In genomic region chr20:14959506-14960493, GRCh38 we compare ENCODE assay signal across 19 cellular contexts.
DNase-seq lines count a peak whose midpoint lies in the region; ATAC-seq and TF ChIP-seq lines count a peak whose summit lies in the region.
"Had no signal": no experiment of that assay in that cellular context is flagged by ENCODE, and none has a peak within 500 bp of the region (broad histone marks: within the 10 kb centered on the region; RNA-seq: fewer than 3 reads in every experiment).

No MANE protein-coding gene starts in this region.

- intact Hi-C loops in mammary epithelial cell (cut with micrococcal nuclease): loop anchor here (2.0 to 10.0 kb wide), 5 partner anchors 247 to 765 kb away; partner anchors contain the start of gene FLRT3

- in situ Hi-C loops in mammary epithelial cell (cut with MboI; ENCODE audit: low sequenced_read_pairs in 2 of 2): loop anchor here in 1 of 2 donors (25.0 kb wide), 1 partner anchor 622 kb away; the partner anchor contains the start of gene FLRT3

- TSS peak; percentile 66 for BruUV-seq in mammary epithelial cell (replicated peaks; lab: Mats Ljungman, UMichigan)

- H3K79me2 ChIP-seq in KMS-11 (ENCODE audit: insufficient read depth, low read depth) (no peaks in the 10 kb centered on the region), mammary epithelial cell (ENCODE audit: insufficient read depth, low read length) (no peaks in the 10 kb centered on the region), mesendoderm (ENCODE audit: control insufficient read depth, insufficient read depth, low read length) (no peaks in the 10 kb centered on the region)

- ATAC-seq in GM21367 (IDR thresholded peaks at IDR 0.05; ENCODE audit: unreplicated experiment): no peak
- ATAC-seq: effector memory CD8-positive, alpha-beta T cell; left colon had no signal

- no peaks in the 10 kb centered on the region for H4K20me1 ChIP-seq in KMS-11 (ENCODE audit: insufficient read depth)
- no peaks in the 10 kb centered on the region for H4K20me1 ChIP-seq in mammary epithelial cell (ENCODE audit: insufficient read depth, low read length)

- H3K27ac ChIP-seq in KMS-11: peak overlapping the region; percentile 88
- peak overlapping the region; percentile 81 for H3K27ac ChIP-seq in mammary epithelial cell (ENCODE audit: insufficient read depth, low read depth, low read length)
- H3K27ac ChIP-seq in mesendoderm (ENCODE audit: low read depth, low read length): no peak overlapping the region

- no peak for TF ChIP-seq CTCF in KMS-11 (conservative IDR thresholded peaks at IDR 0.05; ENCODE audit: low read depth, low read length)
- TF ChIP-seq CTCF in mammary epithelial cell (conservative IDR thresholded peaks at IDR 0.05 in 1 of 2, IDR thresholded peaks at IDR 0.05 in 1 of 2; ENCODE audit: extremely low read depth in 1 of 2, insufficient read depth in 1 of 2, low read depth in 1 of 2, low read length in 2 of 2): peak; percentile 6 to 34

- H3K23ac ChIP-seq in mesendoderm (ENCODE audit: low read length): no peak overlapping the region

- H4K5ac ChIP-seq in mesendoderm (ENCODE audit: low read length): peak overlapping the region; percentile 14

- CTCF ChIA-PET in mammary epithelial cell (lab: Charles Lee; ENCODE audit: low non-redundant PET): interaction anchor here (0.6 to 0.7 kb wide), 3 partner anchors 8 to 622 kb away, joined by 3 to 4 read pairs (median 3); no protein-coding TSS in a partner anchor

- H3K9ac ChIP-seq in KMS-11 (peak overlapping the region; percentile 49; the same call in 1 of the 2 replicates), mammary epithelial cell (ENCODE audit: insufficient read depth, low read length) (no peak overlapping the region), mesendoderm (ENCODE audit: low read length) (no peak overlapping the region)
- H3K9ac ChIP-seq: SK-N-SH had no signal

- peaks cover 29% of the 10 kb centered on the region for H3K4me1 ChIP-seq in KMS-11 (ENCODE audit: low read depth, poor library complexity, severe bottlenecking)
- H3K4me1 ChIP-seq in mammary epithelial cell (ENCODE audit: insufficient read depth, low read length): peaks cover 22% of the 10 kb centered on the region
- no peaks in the 10 kb centered on the region for H3K4me1 ChIP-seq in mesendoderm (ENCODE audit: control insufficient read depth, low read depth, low read length)

- H3K79me1 ChIP-seq in mesendoderm (ENCODE audit: low read length): no peaks in the 10 kb centered on the region

- H4K8ac ChIP-seq in mesendoderm (ENCODE audit: low read depth, low read length): no peak overlapping the region

- H2AFZ ChIP-seq in KMS-11 (ENCODE audit: low read depth) (peak overlapping the region; percentile 29; the same call in 1 of the 2 replicates), mammary epithelial cell (ENCODE audit: low read depth, low read length) (peak overlapping the region; percentile 31)

- WGBS in mammary epithelial cell (ENCODE audit: low coverage, missing lambda C conversion rate): 46% methylated on average over 7 of the region's 7 CpGs
- no CpG with 5 or more reads among the region's 7 CpGs for WGBS in mesendoderm (ENCODE audit: extremely low coverage, insufficient coverage, low lambda C conversion rate)

- no peak overlapping the region for H2BK15ac ChIP-seq in mesendoderm (replicated peaks; ENCODE audit: low read depth)

- H3K4me2 ChIP-seq in KMS-11 (peak overlapping the region; percentile 74), mammary epithelial cell (ENCODE audit: insufficient read depth, low read depth, low read length) (no peak overlapping the region), mesendoderm (ENCODE audit: low read length) (no peak overlapping the region)
- H3K4me2 ChIP-seq: SK-N-SH had no signal

- H3K27me3 ChIP-seq in KMS-11 (ENCODE audit: insufficient read depth, low read depth) (no peaks in the 10 kb centered on the region), mammary epithelial cell (ENCODE audit: insufficient read depth, low read length) (no peaks in the 10 kb centered on the region), mesendoderm (ENCODE audit: insufficient read depth, low read length, poor library complexity) (no peaks in the 10 kb centered on the region)

- H2BK120ac ChIP-seq in mesendoderm (ENCODE audit: low read depth, low read length): no peak overlapping the region

- no peak overlapping the region for H3K4me3 ChIP-seq in KMS-11 (IDR thresholded peaks at IDR 0.05; ENCODE audit: insufficient read depth, low read depth, low read length)
- no peak overlapping the region for H3K4me3 ChIP-seq in mammary epithelial cell (replicated peaks in 1 of 3; ENCODE audit: insufficient read depth in 1 of 3, low read depth in 2 of 3, low read length in 3 of 3)
- H3K4me3 ChIP-seq in mesendoderm (ENCODE audit: low read length): no peak overlapping the region

- H3K36me3 ChIP-seq in KMS-11 (ENCODE audit: insufficient read depth) (no peaks in the 10 kb centered on the region), mammary epithelial cell (ENCODE audit: insufficient read depth, low read length) (no peaks in the 10 kb centered on the region), mesendoderm (ENCODE audit: control insufficient read depth, insufficient read depth, low read length) (no peaks in the 10 kb centered on the region)

- no peaks in the 10 kb centered on the region for H3K9me3 ChIP-seq in mammary epithelial cell (replicated peaks; ENCODE audit: insufficient read depth, low read length)
- H3K9me3 ChIP-seq: SK-N-SH had no signal

- DNase-seq in AG20443 (ENCODE audit: low spot score): peak; percentile 44
- DNase-seq in mammary epithelial cell: peak; percentile 88
- no peak for DNase-seq in mesendoderm
- DNase-seq in COR-L47 (lab: John Stamatoyannopoulos, UW): no peak
- DNase-seq in 8988T: no peak
- no peak for DNase-seq in stimulated activated CD8-positive, alpha-beta memory T cell treated with anti-CD3 and anti-CD28 coated beads, Interleukin-4, amount 100 ng/mL, for 48 hours
- DNase-seq: activated effector memory CD4-positive, alpha-beta T cell treated with Interleukin-2 at 50 U/mL for 16 hours; DMS 273 treated with DMSO at 0.1 percent for 48 hours; effector memory CD8-positive, alpha-beta T cell; H7; KG1; left colon; mesenchymal stem cell; NCI-H2081; NK-92 treated with Interleukin-12 subunit alpha and Interleukin-12 subunit beta, amount 100 ng/mL, for 24 hours; SK-N-SH; stimulated activated CD4-positive, alpha-beta T cell treated with anti-CD3 and anti-CD28 coated beads, Interleukin-15, amount 100 ng/mL, for 24 hours had no signal

- H3K4ac ChIP-seq in mesendoderm (ENCODE audit: low read depth, low read length): no peak overlapping the region

- H2BK5ac ChIP-seq in mesendoderm (ENCODE audit: low read length): no peak overlapping the region

- dilution Hi-C loops in mammary epithelial cell (cut with HindIII; ENCODE audit: low sequenced_read_pairs): loop anchor here (5.0 kb wide), 1 partner anchor 93 kb away; no protein-coding TSS in a partner anchor

- H3K18ac ChIP-seq in mesendoderm (ENCODE audit: low read length): peak overlapping the region; percentile 34

- H3K56ac ChIP-seq in mesendoderm (ENCODE audit: low read length): no peak overlapping the region

- no peak overlapping the region for H2AK5ac ChIP-seq in mesendoderm (ENCODE audit: low read length)

Comparison
In these comparisons a context has a peak if more than half of its experiments do, and no peak if none do; other contexts are left out.
1. DNase-seq: peak in AG20443 (single experiment) and mammary epithelial cell (single experiment); none in mesendoderm (single experiment), COR-L47 (single experiment), 8988T (single experiment) and stimulated activated CD8-positive, alpha-beta memory T cell treated with anti-CD3 and anti-CD28 coated beads, Interleukin-4, amount 100 ng/mL, for 48 hours (single experiment).